1 cellular context compared by ENCODE assay signal in genomic region chr18:48165104-48165866, GRCh38.
TF ChIP-seq lines count a peak whose summit lies in the region.

No MANE protein-coding gene starts in this region.

TF ChIP-seq in HepG2, 621 proteins besides CTCF, POLR2A, EP300 and RAD21 (continued from another document):
- TF ChIP-seq HNF4A (CRISPR knock-in tag; IDR thresholded peaks at IDR 0.05) (0 out of 2 replicates have a peak, but pooled peaks have one; percentile 10), TCF7 (IDR thresholded peaks at IDR 0.05; ENCODE audit: low read depth) (peak; percentile 34; the same call in 1 of the 2 replicates), PAXIP1 (CRISPR knock-in tag; conservative IDR thresholded peaks at IDR 0.05) (peak; percentile 18; the same call in 1 of the 2 replicates), CEBPG (CRISPR knock-in tag; IDR thresholded peaks at IDR 0.05) (peak; percentile 36), ZBTB4 (CRISPR knock-in tag; IDR thresholded peaks at IDR 0.05; ENCODE audit: borderline replicate concordance) (no peak), SOX13 (IDR thresholded peaks at IDR 0.05) (no peak), SOX13 (CRISPR knock-in tag; conservative IDR thresholded peaks at IDR 0.05 in 1 of 2, IDR thresholded peaks at IDR 0.05 in 1 of 2) (peak in 1 of 2 experiments; percentile 36; a peak in 2 of 4 replicates), HMGXB4 (CRISPR knock-in tag; IDR thresholded peaks at IDR 0.05; ENCODE audit: borderline replicate concordance in 1 of 2, low read depth in 1 of 2) (no peak), ZNF510 (CRISPR knock-in tag; IDR thresholded peaks at IDR 0.05; ENCODE audit: low read depth) (no peak), TFAP4 (IDR thresholded peaks at IDR 0.05; ENCODE audit: borderline replicate concordance, low read depth) (no peak), ZNF687 (CRISPR knock-in tag; IDR thresholded peaks at IDR 0.05) (no peak), ZNF142 (CRISPR knock-in tag; IDR thresholded peaks at IDR 0.05) (no peak), NFE2 (CRISPR knock-in tag; IDR thresholded peaks at IDR 0.05) (no peak)
